ENCODE assay signal across 31 cellular contexts in the genomic region with DNA sequence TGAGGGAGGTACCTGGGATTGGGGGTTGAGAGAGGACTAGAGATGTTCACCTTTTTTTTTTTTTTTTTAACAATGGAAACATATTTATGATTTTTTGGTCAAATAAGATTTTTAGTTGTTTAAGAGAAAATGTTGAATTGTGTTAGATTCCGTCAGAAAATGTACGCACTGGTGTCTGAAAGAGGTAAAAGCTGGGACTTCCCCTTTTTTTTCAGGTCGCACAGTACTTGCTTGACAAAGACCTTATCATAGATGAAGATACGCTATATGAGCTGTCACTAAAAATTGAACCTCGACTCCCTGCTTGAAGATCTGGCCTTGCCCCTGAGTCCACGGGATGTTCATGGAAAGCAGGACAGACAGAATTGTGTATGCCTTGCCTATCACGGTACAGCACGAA. TPM values are rescaled to one million over a fixed set of nuclear protein-coding genes. Genes with fewer than 3 reads are reported as not detected.
"Had no signal": no experiment of that assay in that cellular context is flagged by ENCODE, and none has a peak within 500 bp of the region (broad histone marks: within the 10 kb centered on the region; RNA-seq: fewer than 3 reads in every experiment).

No MANE protein-coding gene starts in this region.

- H3K4me2 ChIP-seq: neural progenitor cell, smooth muscle cell had no signal

- H2AFZ ChIP-seq: neural progenitor cell, parathyroid adenoma had no signal

- H3K4me1 ChIP-seq: left lung, lower lobe of right lung, neural progenitor cell, parathyroid adenoma, right atrium auricular region, right lobe of liver, stomach, testis, thyroid gland, transverse colon, upper lobe of left lung, vagina had no signal

- H3K9me3 ChIP-seq: left lung, lower lobe of right lung, neutrophil, right atrium auricular region, right lobe of liver, stomach, testis, thyroid gland, transverse colon, upper lobe of left lung, vagina had no signal

- H3K27me3 ChIP-seq: left lung, neural progenitor cell, right atrium auricular region, right lobe of liver, stomach, testis, thyroid gland, transverse colon, upper lobe of left lung, vagina had no signal

- FAIRE-seq: islet of Langerhans, kidney had no signal

- ATAC-seq: left colon; left lung; lower lobe of right lung; natural killer cell; right lobe of liver; stimulated activated memory B cell treated with anti-CD40 and anti-IgM and Interleukin-4, amounts not matched to agents 10 μg/mL and 1 μg/mL and 100 μg/mL, for 72 hours; stimulated activated naive CD8-positive, alpha-beta T cell treated with anti-CD3 and anti-CD28 coated beads, Interleukin-15, Interleukin-2, amounts not matched to agents 100 U/mL and 50 U/mL, for 24 hours had no signal

- H3K36me3 ChIP-seq: left lung, lower lobe of right lung, neural progenitor cell, neutrophil, right atrium auricular region, right lobe of liver, stomach, thyroid gland, transverse colon, upper lobe of left lung, vagina had no signal

- H3K4me3 ChIP-seq: left lung, lower lobe of right lung, neural progenitor cell, right atrium auricular region, right lobe of liver, smooth muscle cell, stomach, testis, thyroid gland, transverse colon, upper lobe of left lung, vagina had no signal

- H3K27ac ChIP-seq: left lung, lower lobe of right lung, neural progenitor cell, neutrophil, parathyroid adenoma, right atrium auricular region, right lobe of liver, stomach, testis, thyroid gland, transverse colon, upper lobe of left lung, vagina had no signal

- H3K79me2 ChIP-seq: parathyroid adenoma had no signal

- H3K9ac ChIP-seq: neural progenitor cell, parathyroid adenoma had no signal

- DNase-seq: immature natural killer cell; kidney; left colon; left lung; lower lobe of right lung; mammary epithelial cell; mesendoderm; naive B cell; natural killer cell; nephron progenitor cell; occipital lobe; right lobe of liver; stimulated activated CD4-positive, alpha-beta T cell treated with anti-CD3 and anti-CD28 coated beads, Interleukin-1b, Interleukin-23, amount 100 ng/mL, for 48 hours; stimulated activated CD4-positive, alpha-beta T cell treated with anti-CD3 and anti-CD28 coated beads, Interleukin-2, amount 100 ng/mL, for 48 hours; stimulated activated CD4-positive, alpha-beta T cell treated with anti-CD3 and anti-CD28 coated beads, Interleukin-4, amount 100 ng/mL, for 4 hours; stimulated activated CD8-positive, alpha-beta memory T cell treated with anti-CD3 and anti-CD28 coated beads, Interleukin-4, amount 100 ng/mL, for 48 hours; stimulated activated naive CD8-positive, alpha-beta T cell treated with anti-CD3 and anti-CD28 coated beads, Interleukin-15, Interleukin-2, amounts not matched to agents 100 U/mL and 50 U/mL, for 24 hours; stomach; testis; thyroid gland; transverse colon; upper lobe of left lung had no signal

RNA-seq across cellular contexts. Expression of a gene that starts 7.7 kb away (rescaled TPM):
- total RNA-seq: natural killer cell, osteocyte had no signal
- polyA plus RNA-seq: mammary epithelial cell, smooth muscle cell had no signal
